Comparison of ENCODE assay signal across 8 cellular contexts in genomic region chr3:126475411-126476114, GRCh38. TPM values are rescaled to one million over a fixed set of nuclear protein-coding genes. Genes with fewer than 3 reads are reported as not detected.
DNase-seq lines count a peak whose midpoint lies in the region; ATAC-seq, FAIRE-seq and TF ChIP-seq lines count a peak whose summit lies in the region.

A gene with protein sequence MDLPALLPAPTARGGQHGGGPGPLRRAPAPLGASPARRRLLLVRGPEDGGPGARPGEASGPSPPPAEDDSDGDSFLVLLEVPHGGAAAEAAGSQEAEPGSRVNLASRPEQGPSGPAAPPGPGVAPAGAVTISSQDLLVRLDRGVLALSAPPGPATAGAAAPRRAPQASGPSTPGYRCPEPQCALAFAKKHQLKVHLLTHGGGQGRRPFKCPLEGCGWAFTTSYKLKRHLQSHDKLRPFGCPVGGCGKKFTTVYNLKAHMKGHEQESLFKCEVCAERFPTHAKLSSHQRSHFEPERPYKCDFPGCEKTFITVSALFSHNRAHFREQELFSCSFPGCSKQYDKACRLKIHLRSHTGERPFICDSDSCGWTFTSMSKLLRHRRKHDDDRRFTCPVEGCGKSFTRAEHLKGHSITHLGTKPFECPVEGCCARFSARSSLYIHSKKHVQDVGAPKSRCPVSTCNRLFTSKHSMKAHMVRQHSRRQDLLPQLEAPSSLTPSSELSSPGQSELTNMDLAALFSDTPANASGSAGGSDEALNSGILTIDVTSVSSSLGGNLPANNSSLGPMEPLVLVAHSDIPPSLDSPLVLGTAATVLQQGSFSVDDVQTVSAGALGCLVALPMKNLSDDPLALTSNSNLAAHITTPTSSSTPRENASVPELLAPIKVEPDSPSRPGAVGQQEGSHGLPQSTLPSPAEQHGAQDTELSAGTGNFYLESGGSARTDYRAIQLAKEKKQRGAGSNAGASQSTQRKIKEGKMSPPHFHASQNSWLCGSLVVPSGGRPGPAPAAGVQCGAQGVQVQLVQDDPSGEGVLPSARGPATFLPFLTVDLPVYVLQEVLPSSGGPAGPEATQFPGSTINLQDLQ (minus strand): TSS chr3:126475891. CDS start chr3:126475865, 26 bp downstream.

- no peak for FAIRE-seq in bronchial epithelial cell (lab: Jason Lieb, UNC)

- no peaks in the 10 kb centered on the region for H3K27me3 ChIP-seq in bronchial epithelial cell (ENCODE audit: control insufficient read depth, insufficient read depth, low read length)

- no peaks in the 10 kb centered on the region for H3K27me3 Mint-ChIP-seq in WTC11 (ENCODE audit: low read depth)
- peaks cover 0 to 5% (median 0%) of the 10 kb centered on the region in 3 donors for H3K27me3 Mint-ChIP-seq in immature natural killer cell (ENCODE audit: low read depth in 3 of 3)

- no peaks in the 10 kb centered on the region for H3K9me3 Mint-ChIP-seq in WTC11
- H3K9me3 Mint-ChIP-seq in immature natural killer cell: no peaks in the 10 kb centered on the region

- H3K4me1 Mint-ChIP-seq in WTC11: peaks cover 39% of the 10 kb centered on the region
- peaks cover 44 to 54% of the 10 kb centered on the region in 2 donors for H3K4me1 Mint-ChIP-seq in immature natural killer cell

- H3K36me3 Mint-ChIP-seq in WTC11 (peaks cover 13% of the 10 kb centered on the region), immature natural killer cell (peaks cover 0 to 11% (median 0%) of the 10 kb centered on the region in 3 donors)

- H3K4me3 ChIP-seq in bronchial epithelial cell (ENCODE audit: low read depth, low read length): peak within 1 kb of the TSS; percentile 54

- H3K27ac Mint-ChIP-seq in WTC11 (peak within 1 kb of the TSS; percentile 61), immature natural killer cell (peak within 1 kb of the TSS; percentile 75 to 92 (median 84))

- peaks cover 5% of the 10 kb centered on the region for H3K36me3 ChIP-seq in bronchial epithelial cell (ENCODE audit: control insufficient read depth, insufficient read depth, low read length)

- POLR2A ChIA-PET in WTC11 (lab: Charles Lee): interaction anchor here (1.7 kb wide), 1 partner anchor 19 kb away, joined by 4 read pairs; no protein-coding TSS in a partner anchor

- DNase-seq in AG08396 (ENCODE audit: low spot score) (peak; percentile 100), NCI-H2227 treated with DMSO at 0.1 percent for 48 hours (lab: John Stamatoyannopoulos, UW) (peak; percentile 80), WTC11 (ENCODE audit: low spot score) (peak; percentile 90), bronchial epithelial cell (ENCODE audit: low read depth) (peak; percentile 80), immature natural killer cell (peak; percentile 90 to 94 (median 94)), smooth muscle cell of the brain vasculature (ENCODE audit: low read depth, low spot score) (peak; percentile 82)

- CTCF ChIA-PET in WTC11 (lab: Charles Lee): interaction anchor here (0.9 to 2.0 kb wide), 11 partner anchors 9 to 343 kb away, joined by 3 to 18 read pairs (median 6); partner anchors contain the start of genes CFAP100 and CHST13

- peak within 1 kb of the TSS; percentile 89 for H3K4me3 Mint-ChIP-seq in WTC11
- peak within 1 kb of the TSS; percentile 84 to 89 (median 86) for H3K4me3 Mint-ChIP-seq in immature natural killer cell

- ATAC-seq in GM18907 (IDR thresholded peaks at IDR 0.05; ENCODE audit: unreplicated experiment): peak; percentile 83
- peak; percentile 74 for ATAC-seq in HG03139 (IDR thresholded peaks at IDR 0.05; ENCODE audit: unreplicated experiment)
- peak; percentile 81 for ATAC-seq in WTC11

- no peak for TF ChIP-seq CTCF in WTC11 (IDR thresholded peaks at IDR 0.05)
- TF ChIP-seq CTCF in bronchial epithelial cell (IDR thresholded peaks at IDR 0.05; ENCODE audit: insufficient read depth, low read length, severe bottlenecking): peak; percentile 69

TF ChIP-seq in WTC11, 78 proteins besides CTCF, POLR2A, EP300 and RAD21:
- TF ChIP-seq FOXP4 (CRISPR knock-in tag; IDR thresholded peaks at IDR 0.05): 0 out of 2 replicates have a peak, but pooled peaks have one; percentile 3
- TF ChIP-seq ZNF232 (CRISPR knock-in tag; IDR thresholded peaks at IDR 0.05): peak; percentile 80; the same call in 1 of the 2 replicates
- peak; percentile 71 for TF ChIP-seq SP1 (CRISPR knock-in tag; conservative IDR thresholded peaks at IDR 0.05)
- TF ChIP-seq, protein P1, sequence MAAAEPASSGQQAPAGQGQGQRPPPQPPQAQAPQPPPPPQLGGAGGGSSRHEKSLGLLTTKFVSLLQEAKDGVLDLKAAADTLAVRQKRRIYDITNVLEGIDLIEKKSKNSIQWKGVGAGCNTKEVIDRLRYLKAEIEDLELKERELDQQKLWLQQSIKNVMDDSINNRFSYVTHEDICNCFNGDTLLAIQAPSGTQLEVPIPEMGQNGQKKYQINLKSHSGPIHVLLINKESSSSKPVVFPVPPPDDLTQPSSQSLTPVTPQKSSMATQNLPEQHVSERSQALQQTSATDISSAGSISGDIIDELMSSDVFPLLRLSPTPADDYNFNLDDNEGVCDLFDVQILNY (CRISPR knock-in tag; IDR thresholded peaks at IDR 0.05): peak; percentile 73; the same call in 1 of the 2 replicates
- TF ChIP-seq NFYB (CRISPR knock-in tag; conservative IDR thresholded peaks at IDR 0.05; ENCODE audit: low read depth): no peak
- no peak for TF ChIP-seq FOXP1 (CRISPR knock-in tag; IDR thresholded peaks at IDR 0.05; ENCODE audit: borderline replicate concordance)
- TF ChIP-seq, protein P2, sequence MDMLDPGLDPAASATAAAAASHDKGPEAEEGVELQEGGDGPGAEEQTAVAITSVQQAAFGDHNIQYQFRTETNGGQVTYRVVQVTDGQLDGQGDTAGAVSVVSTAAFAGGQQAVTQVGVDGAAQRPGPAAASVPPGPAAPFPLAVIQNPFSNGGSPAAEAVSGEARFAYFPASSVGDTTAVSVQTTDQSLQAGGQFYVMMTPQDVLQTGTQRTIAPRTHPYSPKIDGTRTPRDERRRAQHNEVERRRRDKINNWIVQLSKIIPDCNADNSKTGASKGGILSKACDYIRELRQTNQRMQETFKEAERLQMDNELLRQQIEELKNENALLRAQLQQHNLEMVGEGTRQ (CRISPR knock-in tag; IDR thresholded peaks at IDR 0.05): 0 out of 2 replicates have a peak, but pooled peaks have one; percentile 5
- TF ChIP-seq, protein P3, sequence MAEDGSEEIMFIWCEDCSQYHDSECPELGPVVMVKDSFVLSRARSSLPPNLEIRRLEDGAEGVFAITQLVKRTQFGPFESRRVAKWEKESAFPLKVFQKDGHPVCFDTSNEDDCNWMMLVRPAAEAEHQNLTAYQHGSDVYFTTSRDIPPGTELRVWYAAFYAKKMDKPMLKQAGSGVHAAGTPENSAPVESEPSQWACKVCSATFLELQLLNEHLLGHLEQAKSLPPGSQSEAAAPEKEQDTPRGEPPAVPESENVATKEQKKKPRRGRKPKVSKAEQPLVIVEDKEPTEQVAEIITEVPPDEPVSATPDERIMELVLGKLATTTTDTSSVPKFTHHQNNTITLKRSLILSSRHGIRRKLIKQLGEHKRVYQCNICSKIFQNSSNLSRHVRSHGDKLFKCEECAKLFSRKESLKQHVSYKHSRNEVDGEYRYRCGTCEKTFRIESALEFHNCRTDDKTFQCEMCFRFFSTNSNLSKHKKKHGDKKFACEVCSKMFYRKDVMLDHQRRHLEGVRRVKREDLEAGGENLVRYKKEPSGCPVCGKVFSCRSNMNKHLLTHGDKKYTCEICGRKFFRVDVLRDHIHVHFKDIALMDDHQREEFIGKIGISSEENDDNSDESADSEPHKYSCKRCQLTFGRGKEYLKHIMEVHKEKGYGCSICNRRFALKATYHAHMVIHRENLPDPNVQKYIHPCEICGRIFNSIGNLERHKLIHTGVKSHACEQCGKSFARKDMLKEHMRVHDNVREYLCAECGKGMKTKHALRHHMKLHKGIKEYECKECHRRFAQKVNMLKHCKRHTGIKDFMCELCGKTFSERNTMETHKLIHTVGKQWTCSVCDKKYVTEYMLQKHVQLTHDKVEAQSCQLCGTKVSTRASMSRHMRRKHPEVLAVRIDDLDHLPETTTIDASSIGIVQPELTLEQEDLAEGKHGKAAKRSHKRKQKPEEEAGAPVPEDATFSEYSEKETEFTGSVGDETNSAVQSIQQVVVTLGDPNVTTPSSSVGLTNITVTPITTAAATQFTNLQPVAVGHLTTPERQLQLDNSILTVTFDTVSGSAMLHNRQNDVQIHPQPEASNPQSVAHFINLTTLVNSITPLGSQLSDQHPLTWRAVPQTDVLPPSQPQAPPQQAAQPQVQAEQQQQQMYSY (CRISPR knock-in tag; IDR thresholded peaks at IDR 0.05): peak; percentile 89
- peak; percentile 51; the same call in 1 of the 2 replicates for TF ChIP-seq CREM (CRISPR knock-in tag; IDR thresholded peaks at IDR 0.05)
- no peak; the same call in 1 of the 2 replicates for TF ChIP-seq ZNF416 (CRISPR knock-in tag; IDR thresholded peaks at IDR 0.05)
- no peak for TF ChIP-seq NR2C2 (CRISPR knock-in tag; IDR thresholded peaks at IDR 0.05)
- 0 out of 2 replicates have a peak, but pooled peaks have one; percentile 17 for TF ChIP-seq FOXK1 (CRISPR knock-in tag; IDR thresholded peaks at IDR 0.05)

RNA-seq across cellular contexts. Expression of the gene that starts here (rescaled TPM):
- total RNA-seq in WTC11 (2021) (32.9 to 34.7 TPM (median 33.4 TPM) in 3 replicates), bronchial epithelial cell (21.9 and 23.3 TPM in 2 replicates)
- polyA plus RNA-seq in immature natural killer cell: 10 to 100 TPM in 2 of 3 donors, 1 to 10 TPM in 1; 9.6 to 17.2 (median 11.8) TPM

Comparison
In these comparisons a context has a peak if more than half of its experiments do, and no peak if none do; other contexts are left out.
1. Peak in every context shown above with its lines: DNase-seq, ATAC-seq and H3K4me3 ChIP-seq.